20 cellular contexts compared by ENCODE assay signal in genomic region chr11:123822022-123822421, GRCh38. TPM values are rescaled to one million over a fixed set of nuclear protein-coding genes. Genes with fewer than 3 reads are reported as not detected.
DNase-seq lines count a peak whose midpoint lies in the region; ATAC-seq and TF ChIP-seq lines count a peak whose summit lies in the region.
"Had no signal": no experiment of that assay in that cellular context is flagged by ENCODE, and none has a peak within 500 bp of the region (broad histone marks: within the 10 kb centered on the region; RNA-seq: fewer than 3 reads in every experiment).

No MANE protein-coding gene starts in this region.

- DNase-seq in natural killer cell (no peak), mucosa of gallbladder (ENCODE audit: low spot score) (peak; percentile 13), NCI-H82 treated with DMSO at 0.1 percent for 48 hours (lab: John Stamatoyannopoulos, UW; ENCODE audit: unreplicated experiment) (no peak), Kasumi-1 (lab: John Stamatoyannopoulos, UW) (no peak)
- DNase-seq in natural killer cell treated with Interleukin-12 subunit alpha and Interleukin-12 subunit beta and Interleukin-15 and Interleukin-18, amount 100 ng/mL, for 72 hours (ENCODE audit: low spot score) = no peak
- DNase-seq in activated CD4-positive, alpha-beta memory T cell treated with anti-CD3 and anti-CD28 coated beads for 36 hours = no peak
- DNase-seq: activated CD4-positive, alpha-beta T cell treated with anti-CD3 and anti-CD28 coated beads, Interleukin-2, amount 50 U/mL, for 1 hour; NCI-H1417; NCI-H446; stimulated activated CD4-positive, alpha-beta T cell treated with anti-CD3 and anti-CD28 coated beads, Interleukin-4, amount 100 ng/mL, for 4 hours; T1000 had no signal

- no peaks in the 10 kb centered on the region for H3K9me3 Mint-ChIP-seq in natural killer cell
- no peaks in the 10 kb centered on the region for H3K9me3 Mint-ChIP-seq in natural killer cell treated with Interleukin-12 subunit alpha and Interleukin-12 subunit beta and Interleukin-15 and Interleukin-18, amount 100 ng/mL, for 72 hours
- peaks cover 1% of the 10 kb centered on the region for H3K9me3 Mint-ChIP-seq in activated T-helper 17 cell treated with anti-CD3 and anti-CD28 coated beads, Interleukin-2, amount 50 U/mL, for 72 hours
- H3K9me3 Mint-ChIP-seq in activated CD4-positive, alpha-beta memory T cell treated with anti-CD3 and anti-CD28 coated beads for 36 hours = no peaks in the 10 kb centered on the region
- H3K9me3 Mint-ChIP-seq: activated naive CD4-positive, alpha-beta T cell treated with anti-CD3 and anti-CD28 coated beads, Interleukin-2, amount 50 U/mL, for 72 hours had no signal

- no peak overlapping the region for H3K27ac Mint-ChIP-seq in natural killer cell
- H3K27ac Mint-ChIP-seq in natural killer cell treated with Interleukin-12 subunit alpha and Interleukin-12 subunit beta and Interleukin-15 and Interleukin-18, amount 100 ng/mL, for 72 hours = peak overlapping the region in 1 of 2 donors; percentile 26
- H3K27ac Mint-ChIP-seq in activated T-helper 17 cell treated with anti-CD3 and anti-CD28 coated beads, Interleukin-2, amount 50 U/mL, for 72 hours = peak overlapping the region; percentile 32
- H3K27ac Mint-ChIP-seq in activated CD4-positive, alpha-beta memory T cell treated with anti-CD3 and anti-CD28 coated beads for 36 hours = no peak overlapping the region

- H3K27me3 Mint-ChIP-seq in natural killer cell (ENCODE audit: low read depth in 2 of 2) = no peaks in the 10 kb centered on the region
- H3K27me3 Mint-ChIP-seq in natural killer cell treated with Interleukin-12 subunit alpha and Interleukin-12 subunit beta and Interleukin-15 and Interleukin-18, amount 100 ng/mL, for 72 hours = peaks cover under 1 to 19% of the 10 kb centered on the region in 2 donors
- peaks cover 6% of the 10 kb centered on the region for H3K27me3 Mint-ChIP-seq in activated T-helper 17 cell treated with anti-CD3 and anti-CD28 coated beads, Interleukin-2, amount 50 U/mL, for 72 hours
- peaks cover 2% of the 10 kb centered on the region for H3K27me3 Mint-ChIP-seq in activated CD4-positive, alpha-beta memory T cell treated with anti-CD3 and anti-CD28 coated beads for 36 hours

- ATAC-seq in natural killer cell (peak in 1 of 3 donors; percentile 52), GM19328 (IDR thresholded peaks at IDR 0.05; ENCODE audit: unreplicated experiment) (no peak)
- ATAC-seq in natural killer cell treated with Interleukin-12 subunit alpha and Interleukin-12 subunit beta and Interleukin-15 and Interleukin-18, amount 100 ng/mL, for 72 hours = no peak
- ATAC-seq in activated T-helper 17 cell treated with anti-CD3 and anti-CD28 coated beads, Interleukin-2, amount 50 U/mL, for 72 hours (replicated peaks) = peak; percentile 56

- no peak for TF ChIP-seq CTCF in natural killer cell (IDR thresholded peaks at IDR 0.05)

- peak overlapping the region; percentile 2 for H3K4me3 Mint-ChIP-seq in natural killer cell
- no peak overlapping the region for H3K4me3 Mint-ChIP-seq in natural killer cell treated with Interleukin-12 subunit alpha and Interleukin-12 subunit beta and Interleukin-15 and Interleukin-18, amount 100 ng/mL, for 72 hours
- peak overlapping the region; percentile 54 for H3K4me3 Mint-ChIP-seq in activated T-helper 17 cell treated with anti-CD3 and anti-CD28 coated beads, Interleukin-2, amount 50 U/mL, for 72 hours
- no peak overlapping the region for H3K4me3 Mint-ChIP-seq in activated CD4-positive, alpha-beta memory T cell treated with anti-CD3 and anti-CD28 coated beads for 36 hours
- H3K4me3 Mint-ChIP-seq: neural crest cell had no signal

- peaks cover 0 to 5% of the 10 kb centered on the region in 2 donors for H3K4me1 Mint-ChIP-seq in natural killer cell
- no peaks in the 10 kb centered on the region for H3K4me1 Mint-ChIP-seq in natural killer cell treated with Interleukin-12 subunit alpha and Interleukin-12 subunit beta and Interleukin-15 and Interleukin-18, amount 100 ng/mL, for 72 hours (ENCODE audit: low read depth in 2 of 2)
- no peaks in the 10 kb centered on the region for H3K4me1 Mint-ChIP-seq in activated T-helper 17 cell treated with anti-CD3 and anti-CD28 coated beads, Interleukin-2, amount 50 U/mL, for 72 hours
- no peaks in the 10 kb centered on the region for H3K4me1 Mint-ChIP-seq in activated CD4-positive, alpha-beta memory T cell treated with anti-CD3 and anti-CD28 coated beads for 36 hours (ENCODE audit: low read depth)
- H3K4me1 Mint-ChIP-seq: neural crest cell had no signal

- CTCF ChIA-PET in activated CD4-positive, alpha-beta memory T cell treated with anti-CD3 and anti-CD28 coated beads for 36 hours (lab: Charles Lee) = no interaction called here

- intact Hi-C loops in natural killer cell (cut with micrococcal nuclease) = no loop called here
- intact Hi-C loops in activated CD4-positive, alpha-beta memory T cell treated with anti-CD3 and anti-CD28 coated beads for 36 hours (cut with micrococcal nuclease) = no loop called here

- H3K36me3 Mint-ChIP-seq in natural killer cell = no peaks in the 10 kb centered on the region
- no peaks in the 10 kb centered on the region for H3K36me3 Mint-ChIP-seq in natural killer cell treated with Interleukin-12 subunit alpha and Interleukin-12 subunit beta and Interleukin-15 and Interleukin-18, amount 100 ng/mL, for 72 hours
- no peaks in the 10 kb centered on the region for H3K36me3 Mint-ChIP-seq in activated T-helper 17 cell treated with anti-CD3 and anti-CD28 coated beads, Interleukin-2, amount 50 U/mL, for 72 hours (ENCODE audit: low read depth)
- H3K36me3 Mint-ChIP-seq in activated CD4-positive, alpha-beta memory T cell treated with anti-CD3 and anti-CD28 coated beads for 36 hours = no peaks in the 10 kb centered on the region
- H3K36me3 Mint-ChIP-seq: activated naive CD4-positive, alpha-beta T cell treated with anti-CD3 and anti-CD28 coated beads, Interleukin-2, amount 50 U/mL, for 72 hours; CD4-positive, alpha-beta memory T cell had no signal

- POLR2A ChIA-PET in activated CD4-positive, alpha-beta memory T cell treated with anti-CD3 and anti-CD28 coated beads for 36 hours (lab: Charles Lee) = no interaction called here

RNA-seq across cellular contexts. Expression of gene OR6M1, which starts 15.9 kb away (rescaled TPM):
- total RNA-seq in natural killer cell (not detected), mucosa of gallbladder (not detected)
- total RNA-seq in natural killer cell treated with Interleukin-12 subunit alpha and Interleukin-12 subunit beta and Interleukin-15 and Interleukin-18, amount 100 ng/mL, for 72 hours = not detected
- total RNA-seq in activated T-helper 17 cell treated with anti-CD3 and anti-CD28 coated beads, Interleukin-2, amount 50 U/mL, for 72 hours = not detected
- total RNA-seq in activated CD4-positive, alpha-beta memory T cell treated with anti-CD3 and anti-CD28 coated beads for 36 hours = not detected
- total RNA-seq: activated naive CD4-positive, alpha-beta T cell treated with anti-CD3 and anti-CD28 coated beads, Interleukin-2, amount 50 U/mL, for 72 hours; CD4-positive, alpha-beta memory T cell; fibroblast of lung; G401; neural crest cell; SJSA1; tibial nerve had no signal

Comparison
In these comparisons a context has a peak if more than half of its experiments do, and no peak if none do; other contexts are left out.
1. H3K4me3 Mint-ChIP-seq: peak in natural killer cell (single experiment) and activated T-helper 17 cell treated with anti-CD3 and anti-CD28 coated beads, Interleukin-2, amount 50 U/mL, for 72 hours (single experiment); none in natural killer cell treated with Interleukin-12 subunit alpha and Interleukin-12 subunit beta and Interleukin-15 and Interleukin-18, amount 100 ng/mL, for 72 hours (single experiment) and activated CD4-positive, alpha-beta memory T cell treated with anti-CD3 and anti-CD28 coated beads for 36 hours (single experiment).